Comparison of ENCODE assay signal across 1 cellular context in genomic region chr1:198030682-198031081, GRCh38.
TF ChIP-seq lines count a peak whose summit lies in the region.

No MANE protein-coding gene starts in this region.

TF ChIP-seq in HepG2, 621 proteins besides CTCF, POLR2A, EP300 and RAD21 (continued from another document):
- TF ChIP-seq ZNF318 (CRISPR knock-in tag; IDR thresholded peaks at IDR 0.05) (no peak), MXI1 (IDR thresholded peaks at IDR 0.05; ENCODE audit: borderline replicate concordance, low read depth, low read length) (no peak)
